Comparison of ENCODE assay signal across 1 cellular context in genomic region chr2:239304533-239305221, GRCh38.
A peak's percentile ranks its signal among the peaks of the same experiment; 100 is the strongest.
TF ChIP-seq lines count a peak whose summit lies in the region.

No MANE protein-coding gene starts in this region.

TF ChIP-seq in GM12878, 131 proteins besides CTCF, POLR2A, EP300 and RAD21:
- TF ChIP-seq ZNF274 (IDR thresholded peaks at IDR 0.05; ENCODE audit: insufficient read depth, insufficient read length), result no peak
- TF ChIP-seq MTA2 (IDR thresholded peaks at IDR 0.05; ENCODE audit: low read depth), result no peak
- TF ChIP-seq RUNX3 (IDR thresholded peaks at IDR 0.05; ENCODE audit: low read length), result no peak
- TF ChIP-seq SMAD1 (IDR thresholded peaks at IDR 0.05; ENCODE audit: low read depth, partially characterized antibody), result no peak
- TF ChIP-seq BACH1 (IDR thresholded peaks at IDR 0.05; ENCODE audit: borderline replicate concordance), result no peak
- no peak for TF ChIP-seq YBX1 (IDR thresholded peaks at IDR 0.05)
- TF ChIP-seq IKZF1 (conservative IDR thresholded peaks at IDR 0.05), result no peak
- no peak for TF ChIP-seq PML (IDR thresholded peaks at IDR 0.05; ENCODE audit: low read length)
- TF ChIP-seq NFXL1 (IDR thresholded peaks at IDR 0.05; ENCODE audit: borderline replicate concordance), result no peak
- TF ChIP-seq MXI1 (IDR thresholded peaks at IDR 0.05; ENCODE audit: low read depth, low read length), result no peak
- TF ChIP-seq USF2 (IDR thresholded peaks at IDR 0.05; ENCODE audit: borderline replicate concordance, low read depth, low read length), result no peak
- TF ChIP-seq TBL1XR1 (IDR thresholded peaks at IDR 0.05; ENCODE audit: low read depth, low read length), result no peak
- TF ChIP-seq NR2F1 (conservative IDR thresholded peaks at IDR 0.05), result 0 out of 2 replicates have a peak, but pooled peaks have one; percentile 4
- TF ChIP-seq SP1 (IDR thresholded peaks at IDR 0.05; ENCODE audit: low read depth, low read length), result no peak
- no peak for TF ChIP-seq ATF2 (IDR thresholded peaks at IDR 0.05; ENCODE audit: low read length)
- no peak for TF ChIP-seq IRF5 (IDR thresholded peaks at IDR 0.05; ENCODE audit: borderline replicate concordance)
- TF ChIP-seq MAX (IDR thresholded peaks at IDR 0.05; ENCODE audit: low read depth, low read length), result peak; percentile 20; the same call in 1 of the 2 replicates
